Comparison of ENCODE assay signal across 8 cellular contexts in genomic region chr2:28413152-28413895, GRCh38. TPM values are rescaled to one million over a fixed set of nuclear protein-coding genes. Genes with fewer than 3 reads are reported as not detected.
A peak's percentile ranks its signal among the peaks of the same experiment; 100 is the strongest.
DNase-seq lines count a peak whose midpoint lies in the region; ATAC-seq, FAIRE-seq and TF ChIP-seq lines count a peak whose summit lies in the region.

No MANE protein-coding gene starts in this region.

- H3K36me3 ChIP-seq in BLaER1 treated with 17β-estradiol and CSF1 and Interleukin-3, amounts not matched to agents 10 nM and 100 nM: peaks cover 63 to 94% (median 84%) of the 10 kb centered on the region in 11 experiments
- peaks cover 55% of the 10 kb centered on the region for H3K36me3 ChIP-seq in astrocyte (ENCODE audit: insufficient read depth, low read length)
- H3K36me3 ChIP-seq in HepG2 (replicated peaks in 1 of 2; ENCODE audit: control insufficient read depth in 1 of 2, insufficient read depth in 2 of 2, low read length in 2 of 2): peaks cover 42 to 53% of the 10 kb centered on the region in 2 experiments

- no peaks in the 10 kb centered on the region for H3K9me3 ChIP-seq in BLaER1 treated with 17β-estradiol and CSF1 and Interleukin-3, amounts not matched to agents 10 nM and 100 nM (replicated peaks in 1 of 11)
- H3K9me3 ChIP-seq in astrocyte (ENCODE audit: insufficient read depth, low read depth, low read length) (no peaks in the 10 kb centered on the region), HepG2 (ENCODE audit: low read length) (no peaks in the 10 kb centered on the region)

- H3K36me3 Mint-ChIP-seq in astrocyte (ENCODE audit: low read depth, unreplicated experiment): peaks cover 37% of the 10 kb centered on the region

- POLR2A ChIA-PET in HepG2 (lab: Yijun Ruan, JAX): interaction anchor here (1.0 to 1.4 kb wide), 2 partner anchors 17 to 22 kb away, joined by 3 to 4 read pairs; no protein-coding TSS in a partner anchor

- FAIRE-seq in astrocyte (lab: Jason Lieb, UNC): no peak
- no peak for FAIRE-seq in HepG2 (lab: Jason Lieb, UNC)
- no peak for FAIRE-seq in RCC 7860 (lab: Jason Lieb, UNC)

- no peaks in the 10 kb centered on the region for H3K27me3 ChIP-seq in BLaER1 treated with 17β-estradiol and CSF1 and Interleukin-3, amounts not matched to agents 10 nM and 100 nM
- H3K27me3 ChIP-seq in astrocyte (ENCODE audit: insufficient read depth, low read length): no peaks in the 10 kb centered on the region
- no peaks in the 10 kb centered on the region for H3K27me3 ChIP-seq in HepG2 (ENCODE audit: control insufficient read depth in 1 of 2, insufficient read depth in 2 of 2, low read length in 2 of 2)

- in situ Hi-C loops in HepG2 (cut with HindIII; ENCODE audit: extremely low pct_ligation_motif_present, low pct_unique_long_range_greater_than_20kb): no loop called here

- no peak for TF ChIP-seq RAD21 in HepG2 (CRISPR knock-in tag; IDR thresholded peaks at IDR 0.05)

- ATAC-seq in HepG2: peak; percentile 72
- no peak for ATAC-seq in HG02571 (IDR thresholded peaks at IDR 0.05; ENCODE audit: unreplicated experiment)
- ATAC-seq in GM19351 (IDR thresholded peaks at IDR 0.05; ENCODE audit: unreplicated experiment): no peak

- 92% methylated on average over 20 of the region's 20 CpGs for WGBS in HepG2 (ENCODE audit: low lambda C conversion rate)

- H4K20me1 ChIP-seq in BLaER1 treated with 17β-estradiol and CSF1 and Interleukin-3, amounts not matched to agents 10 nM and 100 nM: peaks cover 0 to 100% (median 99%) of the 10 kb centered on the region in 11 experiments; a peak in 20 of 22 replicates
- H4K20me1 ChIP-seq in astrocyte (ENCODE audit: insufficient read depth, low read length) (peaks cover 86% of the 10 kb centered on the region), HepG2 (ENCODE audit: insufficient read depth, low read length) (peaks cover 22% of the 10 kb centered on the region; the same call in 1 of the 2 replicates)

- DNase-seq in LHCN-M2 (ENCODE audit: low read depth): peak; percentile 97
- no peak for DNase-seq in astrocyte (ENCODE audit: low read depth)
- no peak for DNase-seq in HepG2 (ENCODE audit: low spot score)
- DNase-seq in hippocampal formation (lab: John Stamatoyannopoulos, UW): no peak
- DNase-seq in RCC 7860 (ENCODE audit: low spot score): no peak

- no TSS peak for BruUV-seq in HepG2 (replicated peaks; lab: Mats Ljungman, UMichigan)

- peaks cover 44 to 97% (median 63%) of the 10 kb centered on the region in 10 experiments for H3K4me1 ChIP-seq in BLaER1 treated with 17β-estradiol and CSF1 and Interleukin-3, amounts not matched to agents 10 nM and 100 nM
- H3K4me1 ChIP-seq in astrocyte (ENCODE audit: insufficient read depth, low read length) (peaks cover 37% of the 10 kb centered on the region), HepG2 (ENCODE audit: insufficient read depth, low read length) (peaks cover 9% of the 10 kb centered on the region)

- no peaks in the 10 kb centered on the region for H3K9me3 Mint-ChIP-seq in astrocyte (ENCODE audit: unreplicated experiment)

- no peak overlapping the region for H3K4me3 ChIP-seq in BLaER1 treated with 17β-estradiol and CSF1 and Interleukin-3, amounts not matched to agents 10 nM and 100 nM
- no peak overlapping the region for H3K4me3 ChIP-seq in astrocyte (ENCODE audit: insufficient read depth, low read depth, low read length)
- H3K4me3 ChIP-seq in HepG2 (replicated peaks in 1 of 3; ENCODE audit: insufficient read depth in 1 of 3, low read depth in 2 of 3, low read length in 3 of 3): no peak overlapping the region

- TF ChIP-seq EP300 in HepG2 (IDR thresholded peaks at IDR 0.05; ENCODE audit: low read depth in 2 of 2, low read length in 2 of 2): no peak
- no peak for TF ChIP-seq EP300 in HepG2 (CRISPR knock-in tag; IDR thresholded peaks at IDR 0.05; ENCODE audit: borderline replicate concordance)

- H3K4me3 Mint-ChIP-seq in astrocyte (ENCODE audit: unreplicated experiment): peak overlapping the region; percentile 8

- H2AFZ ChIP-seq in astrocyte (ENCODE audit: low read depth, low read length) (no peak overlapping the region), HepG2 (ENCODE audit: low read length) (no peak overlapping the region)

- intact Hi-C loops in HepG2 (cut with micrococcal nuclease; ENCODE audit: unreplicated experiment): no loop called here

- peak overlapping the region in 4 of 11 experiments; percentile 13 to 48 (median 32); a peak in 3 of 22 replicates for H3K9ac ChIP-seq in BLaER1 treated with 17β-estradiol and CSF1 and Interleukin-3, amounts not matched to agents 10 nM and 100 nM
- H3K9ac ChIP-seq in astrocyte (ENCODE audit: low read length) (no peak overlapping the region), HepG2 (ENCODE audit: insufficient read depth, low read depth, low read length) (no peak overlapping the region)

- peak overlapping the region in 6 of 11 experiments; percentile 2 to 31 (median 26); a peak in 8 of 22 replicates for H3K27ac ChIP-seq in BLaER1 treated with 17β-estradiol and CSF1 and Interleukin-3, amounts not matched to agents 10 nM and 100 nM
- H3K27ac ChIP-seq in astrocyte (ENCODE audit: low read depth, low read length) (peak overlapping the region; percentile 1), HepG2 (ENCODE audit: extremely low read length, insufficient read depth, low read length) (no peak overlapping the region)

- no peak; a peak in 2 of 4 replicates for TF ChIP-seq POLR2A in HepG2 (IDR thresholded peaks at IDR 0.05; ENCODE audit: insufficient read depth in 1 of 2, low read depth in 2 of 2, low read length in 2 of 2)

- CTCF ChIA-PET in HepG2 (lab: Yijun Ruan, JAX; ENCODE audit: low intra/inter-chr PET ratio, low total read pairs): no interaction called here

- peaks cover 59% of the 10 kb centered on the region for H3K4me1 Mint-ChIP-seq in astrocyte (ENCODE audit: low read depth, unreplicated experiment)

- TF ChIP-seq CTCF in astrocyte (IDR thresholded peaks at IDR 0.05; ENCODE audit: insufficient read depth, low read depth, low read length) (no peak), HepG2 (CRISPR knock-in tag; IDR thresholded peaks at IDR 0.05) (peak; percentile 51)

- H3K79me2 ChIP-seq in astrocyte (ENCODE audit: insufficient read depth, low read length): peaks cover 75% of the 10 kb centered on the region
- H3K79me2 ChIP-seq in HepG2 (ENCODE audit: insufficient read depth, low read length): no peaks in the 10 kb centered on the region

- peak overlapping the region; percentile 53 for H3K27ac Mint-ChIP-seq in astrocyte (ENCODE audit: unreplicated experiment)

- no peaks in the 10 kb centered on the region for H3K27me3 Mint-ChIP-seq in astrocyte (ENCODE audit: low read depth, unreplicated experiment)

- peak overlapping the region in 6 of 11 experiments; percentile 11 to 44 (median 17); a peak in 6 of 22 replicates for H3K4me2 ChIP-seq in BLaER1 treated with 17β-estradiol and CSF1 and Interleukin-3, amounts not matched to agents 10 nM and 100 nM
- H3K4me2 ChIP-seq in astrocyte (ENCODE audit: low read length): no peak overlapping the region
- no peak overlapping the region for H3K4me2 ChIP-seq in HepG2 (ENCODE audit: low read depth, low read length)

TF ChIP-seq in HepG2, 621 proteins besides CTCF, POLR2A, EP300 and RAD21 (continues in another document):
- TF ChIP-seq ZBTB38 (CRISPR knock-in tag; IDR thresholded peaks at IDR 0.05): peak; percentile 35; the same call in 1 of the 2 replicates
- no peak for TF ChIP-seq ZNF775 (CRISPR knock-in tag; IDR thresholded peaks at IDR 0.05; ENCODE audit: borderline replicate concordance)
- TF ChIP-seq HMGXB4 (CRISPR knock-in tag; IDR thresholded peaks at IDR 0.05; ENCODE audit: borderline replicate concordance in 1 of 2, low read depth in 1 of 2): peak in 1 of 2 experiments; percentile 48; a peak in 1 of 4 replicates
- peak; percentile 42; the same call in 1 of the 2 replicates for TF ChIP-seq RBFOX2 (IDR thresholded peaks at IDR 0.05; ENCODE audit: low read depth, low read length)
- TF ChIP-seq ZC3H13 (CRISPR knock-in tag; IDR thresholded peaks at IDR 0.05): peak; percentile 79
- 0 out of 2 replicates have a peak, but pooled peaks have one; percentile 4 for TF ChIP-seq SMC3 (IDR thresholded peaks at IDR 0.05; ENCODE audit: low read length)

RNA-seq across cellular contexts. Expression of gene FOSL2, which starts 20.7 kb away (rescaled TPM):
- 50.7 and 62.2 TPM in 2 replicates for total RNA-seq in LHCN-M2 (2014; rRNA removed)
- 46.8 TPM for polyA plus RNA-seq in LHCN-M2 (2012)
- total RNA-seq in astrocyte: 156 and 158 TPM in 2 replicates
- total RNA-seq in HepG2 (2016; rRNA removed; fragmentation: Illumina TruSeq; extraction: Trizol): 2.3 and 3.4 TPM in 2 replicates
- 0.53 and 0.61 TPM in 2 replicates for total RNA-seq in HepG2 (2016; cell fraction: cytosol; rRNA removed; fragmentation: Illumina TruSeq; extraction: Trizol; ENCODE audit: low read depth)
- 2.2 and 4.1 TPM in 2 replicates for total RNA-seq in HepG2 (2016; cell fraction: insoluble cytoplasmic fraction; rRNA removed; fragmentation: Illumina TruSeq; extraction: Trizol)
- total RNA-seq in HepG2 (2016; cell fraction: membrane; rRNA removed; fragmentation: Illumina TruSeq; extraction: Trizol): 1.3 and 1.4 TPM in 2 replicates
- 3.7 and 5.1 TPM in 2 replicates for total RNA-seq in HepG2 (2016; cell fraction: nucleus; rRNA removed; fragmentation: Illumina TruSeq; extraction: Trizol)
- polyA plus RNA-seq in HepG2 (2011; rRNA removed): 18.1 and 20.1 TPM in 2 replicates
- polyA plus RNA-seq in HepG2 (2011; cell fraction: cytosol; rRNA removed): 10.9 and 11.2 TPM in 2 replicates
- 37.0 and 47.3 TPM in 2 replicates for polyA plus RNA-seq in HepG2 (2011; cell fraction: nucleus; rRNA removed)
- 25.1 and 31.2 TPM in 2 replicates for polyA plus RNA-seq in HepG2 (2012)
- 0.21 and 0.26 TPM in 2 replicates for polyA plus RNA-seq in HepG2 (2016; cell fraction: cytosol; fragmentation: Illumina TruSeq; extraction: Trizol; ENCODE audit: low read depth)
- polyA plus RNA-seq in HepG2 (2016; cell fraction: insoluble cytoplasmic fraction; fragmentation: Illumina TruSeq; extraction: Trizol; ENCODE audit: low read depth): 2.0 and 2.4 TPM in 2 replicates
- 0.46 and 0.51 TPM in 2 replicates for polyA plus RNA-seq in HepG2 (2016; cell fraction: membrane; fragmentation: Illumina TruSeq; extraction: Trizol; ENCODE audit: low read depth)
- polyA plus RNA-seq in HepG2 (2016; cell fraction: nucleus; fragmentation: Illumina TruSeq; extraction: Trizol; ENCODE audit: insufficient read depth, low read depth): 3.9 and 4.9 TPM in 2 replicates
- polyA minus RNA-seq in HepG2 (2011; rRNA and poly(A)+ RNA removed; ENCODE audit: low replicate concordance): 62.9 and 84.8 TPM in 2 replicates
- 27.1 and 28.7 TPM in 2 replicates for polyA minus RNA-seq in HepG2 (2011; cell fraction: cytosol; rRNA and poly(A)+ RNA removed)
- 47.9 and 53.6 TPM in 2 replicates for polyA minus RNA-seq in HepG2 (2011; cell fraction: nucleus; rRNA and poly(A)+ RNA removed)

Comparison
In these comparisons a context has a peak if more than half of its experiments do, and no peak if none do; other contexts are left out.
1. H3K4me2 ChIP-seq: peak in BLaER1 treated with 17β-estradiol and CSF1 and Interleukin-3, amounts not matched to agents 10 nM and 100 nM (6 of 11); none in astrocyte (single experiment) and HepG2 (single experiment).